Comparison of ENCODE assay signal across 11 cellular contexts in the genomic region with DNA sequence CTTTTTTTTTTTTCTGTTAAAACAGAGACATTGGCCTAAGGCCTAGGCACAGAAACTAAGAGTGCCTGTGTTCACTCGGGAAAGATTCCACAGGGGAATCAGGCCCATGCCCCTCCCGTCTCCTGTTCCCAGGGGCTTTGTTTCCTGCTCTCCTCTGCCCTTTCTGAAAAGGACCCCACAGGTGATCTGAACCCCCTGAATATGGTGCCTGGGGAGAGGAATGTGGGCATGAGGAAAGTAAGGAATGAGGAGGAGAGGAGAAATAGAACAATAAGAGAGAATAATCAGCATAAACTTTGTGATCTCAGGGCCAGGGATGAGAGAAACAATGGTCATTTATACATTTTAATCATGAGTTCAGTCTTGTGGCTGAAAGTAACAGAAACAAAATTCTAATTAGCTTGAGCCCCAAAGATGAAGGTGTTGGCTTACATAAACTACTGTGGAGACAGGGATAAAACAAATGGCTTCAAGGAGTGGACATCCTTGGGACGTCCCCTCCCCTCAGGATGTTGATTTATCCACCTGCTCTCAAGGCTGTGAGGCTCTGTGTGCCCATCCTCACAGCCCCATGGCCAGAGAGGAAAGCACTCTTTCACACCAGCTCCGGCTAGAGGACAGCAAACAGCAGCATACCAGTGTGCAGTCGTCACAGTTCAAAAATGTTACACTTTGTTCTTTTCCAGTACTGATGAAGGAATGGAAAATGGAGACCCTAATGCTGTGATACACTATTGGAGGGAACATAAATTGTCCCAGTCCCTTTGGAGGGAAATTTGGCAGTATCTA. TPM values are rescaled to one million over a fixed set of nuclear protein-coding genes. Genes with fewer than 3 reads are reported as not detected.
DNase-seq lines count a peak whose midpoint lies in the region; ATAC-seq and TF ChIP-seq lines count a peak whose summit lies in the region.
"Had no signal": no experiment of that assay in that cellular context is flagged by ENCODE, and none has a peak within 500 bp of the region (broad histone marks: within the 10 kb centered on the region; RNA-seq: fewer than 3 reads in every experiment).

No MANE protein-coding gene starts in this region.

- POLR2A ChIA-PET in activated CD4-positive, alpha-beta memory T cell treated with anti-CD3 and anti-CD28 coated beads, Interleukin-2, amount 10 ng/mL, durations not matched to agents 7 days and 5 days (lab: Charles Lee), result interaction anchor here (1.0 kb wide), 1 partner anchor 41 kb away, joined by 3 read pairs; no protein-coding TSS in a partner anchor

- peaks cover 44% of the 10 kb centered on the region for H3K4me1 ChIP-seq in skeletal muscle satellite cell (ENCODE audit: control insufficient read depth, insufficient read depth, low read length)

- H3K4me2 ChIP-seq in skeletal muscle satellite cell (ENCODE audit: low read length), result peak overlapping the region; percentile 36

- H3K9me3 Mint-ChIP-seq in brain, result no peaks in the 10 kb centered on the region
- no peaks in the 10 kb centered on the region for H3K9me3 Mint-ChIP-seq in activated CD4-positive, alpha-beta memory T cell treated with anti-CD3 and anti-CD28 coated beads, Interleukin-2, amount 10 ng/mL, durations not matched to agents 7 days and 5 days
- H3K9me3 Mint-ChIP-seq: T-cell had no signal

- H3K27ac Mint-ChIP-seq in brain, result peak overlapping the region in 4 of 5 experiments; percentile 4 to 56 (median 37)
- H3K27ac Mint-ChIP-seq in activated CD4-positive, alpha-beta memory T cell treated with anti-CD3 and anti-CD28 coated beads, Interleukin-2, amount 10 ng/mL, durations not matched to agents 7 days and 5 days, result no peak overlapping the region
- H3K27ac Mint-ChIP-seq: T-cell had no signal

- peaks cover 15% of the 10 kb centered on the region for H3K27me3 Mint-ChIP-seq in brain
- H3K27me3 Mint-ChIP-seq in activated CD4-positive, alpha-beta memory T cell treated with anti-CD3 and anti-CD28 coated beads, Interleukin-2, amount 10 ng/mL, durations not matched to agents 7 days and 5 days, result no peaks in the 10 kb centered on the region

- H3K4me1 Mint-ChIP-seq in brain, result peaks cover 28% of the 10 kb centered on the region
- peaks cover 32% of the 10 kb centered on the region for H3K4me1 Mint-ChIP-seq in activated CD4-positive, alpha-beta memory T cell treated with anti-CD3 and anti-CD28 coated beads, Interleukin-2, amount 10 ng/mL, durations not matched to agents 7 days and 5 days

- H3K9me3 ChIP-seq in skeletal muscle satellite cell (replicated peaks; ENCODE audit: low read length), result no peaks in the 10 kb centered on the region

- DNase-seq in ELR (ENCODE audit: low read depth), result peak; percentile 53
- DNase-seq in iris pigment epithelial cell (ENCODE audit: low read depth), result peak; percentile 71
- no peak for DNase-seq in stimulated activated naive CD8-positive, alpha-beta T cell treated with anti-CD3 and anti-CD28 coated beads, Interleukin-15, Interleukin-2, amounts not matched to agents 100 U/mL and 50 U/mL, for 24 hours
- no peak for DNase-seq in activated naive CD4-positive, alpha-beta T cell treated with anti-CD3 and anti-CD28 coated beads, Interleukin-2, amount 50 U/mL, for 16 hours
- no peak for DNase-seq in cerebellum (ENCODE audit: low spot score)
- no peak for DNase-seq in activated CD4-positive, alpha-beta memory T cell treated with anti-CD3 and anti-CD28 coated beads, Interleukin-2, amount 10 ng/mL, durations not matched to agents 7 days and 5 days
- DNase-seq: KG1; stimulated activated naive CD4-positive, alpha-beta T cell; T-cell had no signal

- no peak overlapping the region for H3K4me3 ChIP-seq in skeletal muscle satellite cell (ENCODE audit: low read length)

- H3K4me3 Mint-ChIP-seq in brain, result no peak overlapping the region
- H3K4me3 Mint-ChIP-seq in activated CD4-positive, alpha-beta memory T cell treated with anti-CD3 and anti-CD28 coated beads, Interleukin-2, amount 10 ng/mL, durations not matched to agents 7 days and 5 days, result no peak overlapping the region
- H3K4me3 Mint-ChIP-seq: T-cell had no signal

- H3K36me3 ChIP-seq in skeletal muscle satellite cell (ENCODE audit: insufficient read depth, low read length), result no peaks in the 10 kb centered on the region

- CTCF ChIA-PET in activated CD4-positive, alpha-beta memory T cell treated with anti-CD3 and anti-CD28 coated beads, Interleukin-2, amount 10 ng/mL, durations not matched to agents 7 days and 5 days (lab: Charles Lee), result interaction anchor here (1.0 to 4.0 kb wide), 7 partner anchors 8 to 42 kb away, joined by 3 to 25 read pairs (median 13); no protein-coding TSS in a partner anchor

- H3K27me3 ChIP-seq in skeletal muscle satellite cell (ENCODE audit: control insufficient read depth, insufficient read depth, low read length), result no peaks in the 10 kb centered on the region

- no peak for TF ChIP-seq CTCF in brain (conservative IDR thresholded peaks at IDR 0.05)

- H3K36me3 Mint-ChIP-seq in brain, result no peaks in the 10 kb centered on the region
- H3K36me3 Mint-ChIP-seq in activated CD4-positive, alpha-beta memory T cell treated with anti-CD3 and anti-CD28 coated beads, Interleukin-2, amount 10 ng/mL, durations not matched to agents 7 days and 5 days (ENCODE audit: low read depth), result no peaks in the 10 kb centered on the region
- H3K36me3 Mint-ChIP-seq: T-cell had no signal

- ATAC-seq in stimulated activated naive CD8-positive, alpha-beta T cell treated with anti-CD3 and anti-CD28 coated beads, Interleukin-15, Interleukin-2, amounts not matched to agents 100 U/mL and 50 U/mL, for 24 hours, result no peak
- ATAC-seq: T-cell had no signal

- peak overlapping the region; percentile 56 for H3K9ac ChIP-seq in skeletal muscle satellite cell (ENCODE audit: low read depth, low read length)

RNA-seq across cellular contexts. Expression of gene MRPL33, which starts 46.4 kb away (rescaled TPM):
- polyA plus RNA-seq in brain (ENCODE audit: insufficient read depth, low read depth, low replicate concordance), result 115 TPM
- 118 and 188 TPM in 2 replicates for total RNA-seq in skeletal muscle satellite cell (2012; rRNA removed)
- total RNA-seq in cerebellum, result 63.4 TPM
- total RNA-seq in activated CD4-positive, alpha-beta memory T cell treated with anti-CD3 and anti-CD28 coated beads, Interleukin-2, amount 10 ng/mL, durations not matched to agents 7 days and 5 days, result 10 to 100 TPM; 58.4 to 58.6 TPM

Comparison
In these comparisons a context has a peak if more than half of its experiments do, and no peak if none do; other contexts are left out.
1. DNase-seq: peak in ELR (single experiment) and iris pigment epithelial cell (single experiment); none in stimulated activated naive CD8-positive, alpha-beta T cell treated with anti-CD3 and anti-CD28 coated beads, Interleukin-15, Interleukin-2, amounts not matched to agents 100 U/mL and 50 U/mL, for 24 hours (single experiment), activated naive CD4-positive, alpha-beta T cell treated with anti-CD3 and anti-CD28 coated beads, Interleukin-2, amount 50 U/mL, for 16 hours (single experiment), cerebellum (single experiment) and activated CD4-positive, alpha-beta memory T cell treated with anti-CD3 and anti-CD28 coated beads, Interleukin-2, amount 10 ng/mL, durations not matched to agents 7 days and 5 days (single experiment).